1 cellular context compared by ENCODE assay signal in genomic region chr4:168537556-168537955, GRCh38.
TF ChIP-seq lines count a peak whose summit lies in the region.

No MANE protein-coding gene starts in this region.

TF ChIP-seq in IMR-90, 13 proteins besides CTCF, POLR2A, EP300 and RAD21:
- TF ChIP-seq NFE2L2 (IDR thresholded peaks at IDR 0.05; ENCODE audit: low read depth, low read length) (no peak), MAZ (IDR thresholded peaks at IDR 0.05; ENCODE audit: borderline replicate concordance, low read depth, low read length) (no peak), BHLHE40 (IDR thresholded peaks at IDR 0.05; ENCODE audit: low read depth, low read length) (no peak), RCOR1 (IDR thresholded peaks at IDR 0.05; ENCODE audit: insufficient replicate concordance, low read length) (no peak), SMC3 (IDR thresholded peaks at IDR 0.05; ENCODE audit: low read depth, low read length) (no peak), MAFK (IDR thresholded peaks at IDR 0.05; ENCODE audit: low read depth, low read length) (no peak), USF2 (IDR thresholded peaks at IDR 0.05; ENCODE audit: low read depth, low read length) (no peak), CEBPB (IDR thresholded peaks at IDR 0.05; ENCODE audit: low read depth, low read length) (no peak), RFX5 (IDR thresholded peaks at IDR 0.05; ENCODE audit: low read depth, low read length) (no peak), MXI1 (IDR thresholded peaks at IDR 0.05; ENCODE audit: borderline replicate concordance, low read depth, low read length) (no peak), ELK1 (IDR thresholded peaks at IDR 0.05; ENCODE audit: borderline replicate concordance, low read depth, low read length) (no peak), FOS (IDR thresholded peaks at IDR 0.05; ENCODE audit: low read depth, low read length) (no peak), CHD1 (IDR thresholded peaks at IDR 0.05; ENCODE audit: low read depth, low read length) (no peak)
